Comparison of ENCODE assay signal across 12 cellular contexts in genomic region chr6:119495230-119495683, GRCh38.
DNase-seq lines count a peak whose midpoint lies in the region; ATAC-seq lines count a peak whose summit lies in the region.
"Had no signal": no experiment of that assay in that cellular context is flagged by ENCODE, and none has a peak within 500 bp of the region (broad histone marks: within the 10 kb centered on the region; RNA-seq: fewer than 3 reads in every experiment).

No MANE protein-coding gene starts in this region.

- no peak overlapping the region for H3K4me2 ChIP-seq in mesenchymal stem cell (ENCODE audit: low read length, poor library complexity, severe bottlenecking)

- no peaks in the 10 kb centered on the region for H3K79me1 ChIP-seq in mesenchymal stem cell (replicated peaks; ENCODE audit: low read length, poor library complexity, severe bottlenecking)

- ATAC-seq in Right ventricle myocardium superior (ENCODE audit: poor library complexity) (peak; percentile 69), left cardiac atrium (no peak), GM21619 (IDR thresholded peaks at IDR 0.05; ENCODE audit: unreplicated experiment) (no peak)

- H4K91ac ChIP-seq in mesenchymal stem cell (ENCODE audit: low read length), result no peak overlapping the region

- no peak overlapping the region for H2BK5ac ChIP-seq in mesenchymal stem cell (ENCODE audit: low read depth, low read length, poor library complexity, severe bottlenecking)

- no peaks in the 10 kb centered on the region for H3K27me3 ChIP-seq in mesenchymal stem cell (ENCODE audit: control insufficient read depth in 1 of 2, insufficient read depth in 1 of 2, low read length in 2 of 2)

- H2BK120ac ChIP-seq in mesenchymal stem cell (ENCODE audit: low read depth, low read length), result no peak overlapping the region

- peak; percentile 42 for DNase-seq in Right ventricle myocardium superior
- DNase-seq in left cardiac atrium, result no peak
- peak; percentile 72 for DNase-seq in SK-N-DZ (ENCODE audit: low spot score)
- peak; percentile 74 for DNase-seq in left kidney (ENCODE audit: low read depth, low spot score)
- no peak for DNase-seq in activated effector memory CD4-positive, alpha-beta T cell treated with Interleukin-2 at 50 U/mL for 16 hours
- DNase-seq in mesenchymal stem cell, result no peak
- DNase-seq in activated CD4-positive, alpha-beta T cell treated with anti-CD3 and anti-CD28 coated beads, Interleukin-2, amount 50 U/mL, for 1 hour, result no peak
- DNase-seq: CD4-positive, CD25-positive, alpha-beta regulatory T cell; NCI-H1105 had no signal

- peaks cover 2% of the 10 kb centered on the region for H3K4me1 ChIP-seq in mesenchymal stem cell (ENCODE audit: control insufficient read depth, insufficient read depth, low read depth, low read length)
- H3K4me1 ChIP-seq: HAP-1 had no signal

- H3K4ac ChIP-seq in mesenchymal stem cell (ENCODE audit: low read depth in 1 of 2, low read length in 2 of 2), result no peak overlapping the region

- H2BK15ac ChIP-seq in mesenchymal stem cell (ENCODE audit: low read depth, poor library complexity, severe bottlenecking), result no peak overlapping the region

- H4K8ac ChIP-seq in mesenchymal stem cell (ENCODE audit: low read length), result no peak overlapping the region

- 42% methylated on average over 5 of the region's 5 CpGs for WGBS in mesenchymal stem cell

- intact Hi-C loops in Right ventricle myocardium superior (cut with DNase I) (no loop called here), left cardiac atrium (cut with DNase I) (no loop called here)

- H3K27ac ChIP-seq in mesenchymal stem cell (ENCODE audit: low read length, poor library complexity, severe bottlenecking), result no peak overlapping the region
- H3K27ac ChIP-seq: coronary artery had no signal

- no peak overlapping the region for H3K23ac ChIP-seq in mesenchymal stem cell (ENCODE audit: low read length in 2 of 2)

- no peak overlapping the region for H3K4me3 ChIP-seq in mesenchymal stem cell (ENCODE audit: insufficient read depth in 1 of 2, low read depth in 1 of 2, low read length in 2 of 2)
- H3K4me3 ChIP-seq: coronary artery, HAP-1 had no signal

- H3K9me3 ChIP-seq in mesenchymal stem cell (ENCODE audit: control insufficient read depth, low read length), result peaks cover 4% of the 10 kb centered on the region
- H3K9me3 ChIP-seq: HAP-1 had no signal

- no peak overlapping the region for H2AK5ac ChIP-seq in mesenchymal stem cell (ENCODE audit: low read length, severe bottlenecking)

- no peak overlapping the region for H3K14ac ChIP-seq in mesenchymal stem cell (ENCODE audit: low read length in 2 of 2)

- no peak overlapping the region for H2BK12ac ChIP-seq in mesenchymal stem cell (ENCODE audit: low read length in 2 of 2)

- H3K18ac ChIP-seq in mesenchymal stem cell (ENCODE audit: low read depth in 1 of 2, low read length in 2 of 2), result no peak overlapping the region

- H2AFZ ChIP-seq in mesenchymal stem cell (ENCODE audit: low read depth, low read length), result no peak overlapping the region

- H3K36me3 ChIP-seq in mesenchymal stem cell (ENCODE audit: control insufficient read depth in 1 of 2, insufficient read depth in 2 of 2, low read depth in 1 of 2, low read length in 2 of 2), result no peaks in the 10 kb centered on the region
- H3K36me3 ChIP-seq: HAP-1 had no signal

- no peak overlapping the region for H3K9ac ChIP-seq in mesenchymal stem cell (ENCODE audit: low read length)

Comparison
In these comparisons a context has a peak if more than half of its experiments do, and no peak if none do; other contexts are left out.
1. DNase-seq: peak in Right ventricle myocardium superior (single experiment), SK-N-DZ (single experiment) and left kidney (single experiment); none in left cardiac atrium (single experiment), activated effector memory CD4-positive, alpha-beta T cell treated with Interleukin-2 at 50 U/mL for 16 hours (single experiment), mesenchymal stem cell (single experiment) and activated CD4-positive, alpha-beta T cell treated with anti-CD3 and anti-CD28 coated beads, Interleukin-2, amount 50 U/mL, for 1 hour (single experiment).